ENCODE assay signal across 35 cellular contexts in genomic region chr7:31924228-31924627, GRCh38.
"Had no signal": no experiment of that assay in that cellular context is flagged by ENCODE, and none has a peak within 500 bp of the region (broad histone marks: within the 10 kb centered on the region; RNA-seq: fewer than 3 reads in every experiment).

No MANE protein-coding gene starts in this region.

- H3K36me3 ChIP-seq: MG63 had no signal

- DNase-seq: Kasumi-1, MG63, MM.1S, MV-4-11, NCI-H1048, NCI-H1092, NCI-H1092 treated with DMSO at 0.1 percent for 48 hours, NCI-H1105, NCI-H1105 treated with DMSO at 0.1 percent for 48 hours, NCI-H1417, NCI-H1417 treated with DMSO at 0.1 percent for 48 hours, NCI-H1436, NCI-H1436 treated with DMSO at 0.1 percent for 48 hours, NCI-H146, NCI-H1694, NCI-H1694 treated with DMSO at 0.1 percent for 48 hours, NCI-H187, NCI-H187 treated with DMSO at 0.1 percent for 48 hours, NCI-H1930, NCI-H2029, NCI-H2029 treated with DMSO at 0.1 percent for 48 hours, NCI-H2081, NCI-H2081 treated with DMSO at 0.1 percent for 48 hours, NCI-H2107, NCI-H2171, NCI-H2171 treated with DMSO at 0.1 percent for 48 hours, NCI-H2227 treated with DMSO at 0.1 percent for 48 hours, NCI-H226, NCI-H345, NCI-H446, NCI-H446 treated with DMSO at 0.1 percent for 48 hours, NCI-H510A, NCI-H510A treated with DMSO at 0.1 percent for 48 hours, NCI-H524, NCI-H524 treated with DMSO at 0.1 percent for 48 hours had no signal

- H3K27me3 ChIP-seq: MG63 had no signal

- H3K4me3 ChIP-seq: MG63 had no signal
